ENCODE assay signal across 8 cellular contexts in the genomic region with DNA sequence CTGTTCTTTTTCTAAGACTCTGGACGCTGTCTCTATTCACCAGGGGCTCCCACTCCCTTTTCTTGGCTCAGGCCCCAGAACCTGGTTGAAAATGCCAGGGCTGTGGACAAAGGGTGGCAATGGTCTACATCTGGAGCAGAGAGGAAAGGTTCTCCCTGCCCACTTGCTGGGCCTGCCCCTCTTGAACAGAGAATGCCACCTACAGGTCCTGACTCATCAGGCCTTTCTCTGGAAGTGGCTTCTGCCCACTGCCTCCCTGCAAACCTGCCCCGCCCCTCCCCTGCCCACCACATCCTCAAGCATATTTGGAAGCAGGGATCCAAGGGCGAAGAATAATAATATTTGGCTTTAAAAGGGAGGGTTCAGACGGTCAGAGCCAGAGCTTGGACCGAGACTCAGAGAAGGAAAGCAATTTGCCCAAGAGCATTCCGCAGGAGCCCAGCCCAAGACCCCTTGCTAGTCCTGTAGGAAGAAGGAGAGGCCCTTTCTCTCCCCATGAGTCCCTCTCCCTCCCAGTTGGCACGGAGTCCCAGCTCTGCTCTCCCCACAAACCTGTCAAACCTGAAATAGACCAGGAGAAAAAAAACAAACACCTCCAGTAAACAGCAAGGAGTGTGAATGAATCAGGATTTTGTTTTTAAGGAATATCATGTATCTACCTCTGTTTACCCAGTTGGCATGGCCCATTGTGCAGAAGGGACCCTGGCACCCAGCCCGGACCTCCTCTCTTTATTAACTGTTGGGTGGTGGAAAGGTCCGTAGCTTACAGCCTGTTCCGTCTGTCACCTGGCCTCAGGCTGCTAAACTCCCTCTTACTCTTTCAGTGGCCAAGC. TPM values are rescaled to one million over a fixed set of nuclear protein-coding genes. Genes with fewer than 3 reads are reported as not detected.
A peak's percentile ranks its signal among the peaks of the same experiment; 100 is the strongest.
DNase-seq lines count a peak whose midpoint lies in the region; ATAC-seq and TF ChIP-seq lines count a peak whose summit lies in the region.

No MANE protein-coding gene starts in this region.

- H3K4me3 ChIP-seq in left lung: no peak overlapping the region
- H3K4me3 ChIP-seq in vagina: no peak overlapping the region

- no peaks in the 10 kb centered on the region for H3K9me3 Mint-ChIP-seq in activated CD4-positive, alpha-beta memory T cell treated with anti-CD3 and anti-CD28 coated beads for 36 hours

- H3K4me1 Mint-ChIP-seq in activated CD4-positive, alpha-beta memory T cell treated with anti-CD3 and anti-CD28 coated beads for 36 hours (ENCODE audit: low read depth): peaks cover 46% of the 10 kb centered on the region

- no peaks in the 10 kb centered on the region for H3K27me3 Mint-ChIP-seq in activated CD4-positive, alpha-beta memory T cell treated with anti-CD3 and anti-CD28 coated beads for 36 hours

- ATAC-seq in left lung (peak; percentile 21), GM21360 (IDR thresholded peaks at IDR 0.05; ENCODE audit: unreplicated experiment) (no peak), GM21619 (IDR thresholded peaks at IDR 0.05; ENCODE audit: unreplicated experiment) (no peak), HG02840 (IDR thresholded peaks at IDR 0.05; ENCODE audit: low FRiP score, unreplicated experiment) (no peak)

- H3K27ac Mint-ChIP-seq in activated CD4-positive, alpha-beta memory T cell treated with anti-CD3 and anti-CD28 coated beads for 36 hours: peak overlapping the region; percentile 58

- POLR2A ChIA-PET in activated CD4-positive, alpha-beta memory T cell treated with anti-CD3 and anti-CD28 coated beads for 36 hours (lab: Charles Lee): interaction anchor here (1.0 kb wide), 1 partner anchor 10 kb away, joined by 3 read pairs; no protein-coding TSS in a partner anchor

- no peak for TF ChIP-seq POLR2A in vagina (IDR thresholded peaks at IDR 0.05)

- CTCF ChIA-PET in activated CD4-positive, alpha-beta memory T cell treated with anti-CD3 and anti-CD28 coated beads for 36 hours (lab: Charles Lee): interaction anchor here (1.4 kb wide), 1 partner anchor 296 kb away, joined by 3 read pairs; no protein-coding TSS in a partner anchor

- H3K27me3 ChIP-seq in left lung: peaks cover 0 to 4% of the 10 kb centered on the region in 2 donors
- no peaks in the 10 kb centered on the region for H3K27me3 ChIP-seq in vagina

- DNase-seq in DMS 273 (lab: John Stamatoyannopoulos, UW; ENCODE audit: unreplicated experiment) (peak; percentile 84), NCI-H1092 treated with DMSO at 0.1 percent for 48 hours (lab: John Stamatoyannopoulos, UW) (peak; percentile 99), left lung (peak in 1 of 2 donors; percentile 72), vagina (ENCODE audit: extremely low spot score in 2 of 2) (no peak)
- peak; percentile 77 for DNase-seq in activated CD4-positive, alpha-beta memory T cell treated with anti-CD3 and anti-CD28 coated beads for 36 hours

- TF ChIP-seq CTCF in left lung (IDR thresholded peaks at IDR 0.05) (no peak), vagina (IDR thresholded peaks at IDR 0.05) (no peak)

- H3K36me3 Mint-ChIP-seq in activated CD4-positive, alpha-beta memory T cell treated with anti-CD3 and anti-CD28 coated beads for 36 hours: no peaks in the 10 kb centered on the region

- H3K36me3 ChIP-seq in left lung: no peaks in the 10 kb centered on the region
- H3K36me3 ChIP-seq in vagina: no peaks in the 10 kb centered on the region

- H3K4me1 ChIP-seq in left lung (peaks cover 37 to 93% of the 10 kb centered on the region in 2 donors), vagina (peaks cover 65% of the 10 kb centered on the region)

- H3K9me3 ChIP-seq in left lung (no peaks in the 10 kb centered on the region), vagina (no peaks in the 10 kb centered on the region)

- no peak overlapping the region for H3K4me3 Mint-ChIP-seq in activated CD4-positive, alpha-beta memory T cell treated with anti-CD3 and anti-CD28 coated beads for 36 hours

- intact Hi-C loops in activated CD4-positive, alpha-beta memory T cell treated with anti-CD3 and anti-CD28 coated beads for 36 hours (cut with micrococcal nuclease): loop anchor here (10.0 kb wide), 1 partner anchor 350 kb away; no protein-coding TSS in a partner anchor
- intact Hi-C loops in left lung (cut with DNase I): loop anchor here in 1 of 2 donors (10.0 kb wide), 1 partner anchor 50 kb away; no protein-coding TSS in a partner anchor
- intact Hi-C loops in vagina (cut with DNase I): no loop called here

- peak overlapping the region; percentile 79 to 84 for H3K27ac ChIP-seq in left lung
- H3K27ac ChIP-seq in vagina: peak overlapping the region; percentile 91

RNA-seq across cellular contexts. Expression of a gene that starts 37.8 kb away (rescaled TPM):
- 10 to 100 TPM; 27.3 to 27.8 TPM for total RNA-seq in activated CD4-positive, alpha-beta memory T cell treated with anti-CD3 and anti-CD28 coated beads for 36 hours
- total RNA-seq in left lung (10 to 100 TPM; 63.0 to 76.7 TPM), vagina (56.2 TPM)

Comparison
In these comparisons a context has a peak if more than half of its experiments do, and no peak if none do; other contexts are left out.
1. DNase-seq: peak in DMS 273 (single experiment), NCI-H1092 treated with DMSO at 0.1 percent for 48 hours (single experiment) and activated CD4-positive, alpha-beta memory T cell treated with anti-CD3 and anti-CD28 coated beads for 36 hours (single experiment); none in vagina (0 of 2).